In genomic region chr16:71794943-71795342, GRCh38 we compare ENCODE assay signal across 1 cellular context.
TF ChIP-seq lines count a peak whose summit lies in the region.

No MANE protein-coding gene starts in this region.

TF ChIP-seq in HepG2, 621 proteins besides CTCF, POLR2A, EP300 and RAD21:
- TF ChIP-seq MAF1 (CRISPR knock-in tag; IDR thresholded peaks at IDR 0.05; ENCODE audit: borderline replicate concordance): no peak
- no peak for TF ChIP-seq ZNF160 (CRISPR knock-in tag; IDR thresholded peaks at IDR 0.05)
- TF ChIP-seq ZNF30 (CRISPR knock-in tag; IDR thresholded peaks at IDR 0.05): no peak
- TF ChIP-seq ZNF878 (CRISPR knock-in tag; IDR thresholded peaks at IDR 0.05): no peak
- no peak for TF ChIP-seq STAG1 (CRISPR knock-in tag; IDR thresholded peaks at IDR 0.05)
- no peak for TF ChIP-seq ZNF569 (CRISPR knock-in tag; IDR thresholded peaks at IDR 0.05; ENCODE audit: borderline replicate concordance)
- TF ChIP-seq SMAD9 (CRISPR knock-in tag; IDR thresholded peaks at IDR 0.05): no peak
- no peak for TF ChIP-seq TERF1 (CRISPR knock-in tag; IDR thresholded peaks at IDR 0.05)
- TF ChIP-seq E2F5 (CRISPR knock-in tag; conservative IDR thresholded peaks at IDR 0.05): no peak
- no peak for TF ChIP-seq REXO4 (CRISPR knock-in tag; IDR thresholded peaks at IDR 0.05; ENCODE audit: borderline replicate concordance)
- TF ChIP-seq JUNB (CRISPR knock-in tag; IDR thresholded peaks at IDR 0.05; ENCODE audit: borderline replicate concordance): no peak
- TF ChIP-seq, protein P1, sequence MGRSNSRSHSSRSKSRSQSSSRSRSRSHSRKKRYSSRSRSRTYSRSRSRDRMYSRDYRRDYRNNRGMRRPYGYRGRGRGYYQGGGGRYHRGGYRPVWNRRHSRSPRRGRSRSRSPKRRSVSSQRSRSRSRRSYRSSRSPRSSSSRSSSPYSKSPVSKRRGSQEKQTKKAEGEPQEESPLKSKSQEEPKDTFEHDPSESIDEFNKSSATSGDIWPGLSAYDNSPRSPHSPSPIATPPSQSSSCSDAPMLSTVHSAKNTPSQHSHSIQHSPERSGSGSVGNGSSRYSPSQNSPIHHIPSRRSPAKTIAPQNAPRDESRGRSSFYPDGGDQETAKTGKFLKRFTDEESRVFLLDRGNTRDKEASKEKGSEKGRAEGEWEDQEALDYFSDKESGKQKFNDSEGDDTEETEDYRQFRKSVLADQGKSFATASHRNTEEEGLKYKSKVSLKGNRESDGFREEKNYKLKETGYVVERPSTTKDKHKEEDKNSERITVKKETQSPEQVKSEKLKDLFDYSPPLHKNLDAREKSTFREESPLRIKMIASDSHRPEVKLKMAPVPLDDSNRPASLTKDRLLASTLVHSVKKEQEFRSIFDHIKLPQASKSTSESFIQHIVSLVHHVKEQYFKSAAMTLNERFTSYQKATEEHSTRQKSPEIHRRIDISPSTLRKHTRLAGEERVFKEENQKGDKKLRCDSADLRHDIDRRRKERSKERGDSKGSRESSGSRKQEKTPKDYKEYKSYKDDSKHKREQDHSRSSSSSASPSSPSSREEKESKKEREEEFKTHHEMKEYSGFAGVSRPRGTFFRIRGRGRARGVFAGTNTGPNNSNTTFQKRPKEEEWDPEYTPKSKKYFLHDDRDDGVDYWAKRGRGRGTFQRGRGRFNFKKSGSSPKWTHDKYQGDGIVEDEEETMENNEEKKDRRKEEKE (IDR thresholded peaks at IDR 0.05): no peak
- no peak for TF ChIP-seq FOXK1 (CRISPR knock-in tag; IDR thresholded peaks at IDR 0.05; ENCODE audit: borderline replicate concordance, low read depth)
- TF ChIP-seq JUN (CRISPR knock-in tag; IDR thresholded peaks at IDR 0.05): no peak
TF ChIP-seq in HepG2: peak in this region for 0.
